ENCODE assay signal across 11 cellular contexts in the genomic region with DNA sequence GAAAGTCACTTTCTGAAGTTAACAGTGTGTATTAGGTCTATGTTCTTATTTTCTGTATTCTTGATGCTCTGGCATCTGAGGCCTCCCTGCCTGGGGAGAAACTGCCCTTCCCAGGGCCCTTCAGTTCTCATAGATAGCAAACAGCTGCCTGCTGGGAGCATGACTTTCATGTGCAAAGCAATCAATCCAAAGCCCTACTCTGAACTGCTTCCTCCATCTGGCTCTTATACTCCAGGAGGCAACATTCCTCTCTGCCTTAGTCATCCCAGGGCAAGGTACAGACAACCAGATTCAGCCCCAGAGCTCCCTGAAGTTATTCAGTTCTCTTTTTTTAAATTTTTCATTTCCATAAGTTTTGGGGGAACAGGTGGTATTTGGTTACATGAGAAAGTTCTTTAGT. TPM values are rescaled to one million over a fixed set of nuclear protein-coding genes. Genes with fewer than 3 reads are reported as not detected.
A peak's percentile ranks its signal among the peaks of the same experiment; 100 is the strongest.
DNase-seq lines count a peak whose midpoint lies in the region; ATAC-seq and TF ChIP-seq lines count a peak whose summit lies in the region.
"Had no signal": no experiment of that assay in that cellular context is flagged by ENCODE, and none has a peak within 500 bp of the region (broad histone marks: within the 10 kb centered on the region; RNA-seq: fewer than 3 reads in every experiment).

No MANE protein-coding gene starts in this region.

- H3K27me3 ChIP-seq in fibroblast of lung (ENCODE audit: control insufficient read depth, insufficient read depth, low read length) = no peaks in the 10 kb centered on the region

- DNase-seq in GM04503 (ENCODE audit: low read depth) (peak; percentile 59), RKO (ENCODE audit: low spot score) (peak; percentile 20), fibroblast of lung (ENCODE audit: low read depth in 2 of 2) (peak; percentile 76 to 94), pulmonary artery endothelial cell (ENCODE audit: low read depth, low spot score) (peak; percentile 65), NCI-H345 (lab: John Stamatoyannopoulos, UW) (no peak), posterior vena cava (ENCODE audit: low spot score) (no peak)
- DNase-seq: stimulated activated naive CD4-positive, alpha-beta T cell had no signal

- H4K20me1 ChIP-seq in fibroblast of lung (ENCODE audit: control insufficient read depth, extremely low read depth, insufficient read depth, low read length) = no peaks in the 10 kb centered on the region

- H3K27ac ChIP-seq in fibroblast of lung (ENCODE audit: insufficient read depth, low read length) = no peak overlapping the region
- H3K27ac ChIP-seq: prostate gland had no signal

- H3K9me3 ChIP-seq in fibroblast of lung (ENCODE audit: control insufficient read depth, insufficient read depth, low read depth, low read length) = no peaks in the 10 kb centered on the region
- H3K9me3 ChIP-seq: prostate gland had no signal

- no peak overlapping the region for H3K4me3 ChIP-seq in fibroblast of lung (replicated peaks in 1 of 4; ENCODE audit: control extremely low read depth in 1 of 4, insufficient read depth in 1 of 4, low read depth in 3 of 4, low read length in 4 of 4)
- H3K4me3 ChIP-seq: prostate gland had no signal

- H2AFZ ChIP-seq in fibroblast of lung (ENCODE audit: low read length) = no peak overlapping the region

- ATAC-seq in HG03342 (IDR thresholded peaks at IDR 0.05; ENCODE audit: unreplicated experiment) (no peak), GM19397 (IDR thresholded peaks at IDR 0.05; ENCODE audit: unreplicated experiment) (no peak)
- ATAC-seq: activated naive CD4-positive, alpha-beta T cell treated with anti-CD3 and anti-CD28 coated beads, Interleukin-2, amount 50 U/mL, for 72 hours had no signal

- H3K4me2 ChIP-seq in fibroblast of lung (ENCODE audit: extremely low read depth, insufficient read depth, low read length) = no peak overlapping the region

- H3K9ac ChIP-seq in fibroblast of lung (ENCODE audit: insufficient read depth, low read length) = no peak overlapping the region

- H3K4me1 ChIP-seq in fibroblast of lung (ENCODE audit: control insufficient read depth, extremely low read depth, insufficient read depth, low read length) = peaks cover 27% of the 10 kb centered on the region
- H3K4me1 ChIP-seq: prostate gland had no signal

- no peaks in the 10 kb centered on the region for H3K79me2 ChIP-seq in fibroblast of lung (ENCODE audit: control insufficient read depth, insufficient read depth, low read length)

- H3K36me3 ChIP-seq in fibroblast of lung (ENCODE audit: control insufficient read depth, insufficient read depth, low read length) = no peaks in the 10 kb centered on the region
- H3K36me3 ChIP-seq: prostate gland had no signal

- intact Hi-C loops in posterior vena cava (cut with DNase I) = loop anchor here in 1 of 2 donors (10.0 kb wide), 1 partner anchor 1353 kb away; no protein-coding TSS in a partner anchor

- TF ChIP-seq CTCF in fibroblast of lung (conservative IDR thresholded peaks at IDR 0.05 in 1 of 2, IDR thresholded peaks at IDR 0.05 in 1 of 2; ENCODE audit: low read depth in 1 of 2, low read length in 2 of 2) = no peak

RNA-seq across cellular contexts. Expression of a gene that starts 41.7 kb away (rescaled TPM):
- total RNA-seq in fibroblast of lung (5.4 and 8.9 TPM in 2 replicates), pulmonary artery endothelial cell (2.7 and 3.0 TPM in 2 replicates), posterior vena cava (10 to 100 TPM; 30.9 to 34.0 TPM)
- polyA plus RNA-seq in fibroblast of lung = 9.2 and 10.2 TPM in 2 replicates
- polyA plus RNA-seq in fibroblast of lung (2012) = 22.7 and 24.7 TPM in 2 replicates
- polyA minus RNA-seq in fibroblast of lung (ENCODE audit: low replicate concordance) = 32.9 and 48.0 TPM in 2 replicates

Comparison
In these comparisons a context has a peak if more than half of its experiments do, and no peak if none do; other contexts are left out.
1. DNase-seq: peak in GM04503 (single experiment), RKO (single experiment), fibroblast of lung (2 of 2) and pulmonary artery endothelial cell (single experiment); none in NCI-H345 (single experiment) and posterior vena cava (single experiment).